Comparison of ENCODE assay signal across 1 cellular context in the genomic region with DNA sequence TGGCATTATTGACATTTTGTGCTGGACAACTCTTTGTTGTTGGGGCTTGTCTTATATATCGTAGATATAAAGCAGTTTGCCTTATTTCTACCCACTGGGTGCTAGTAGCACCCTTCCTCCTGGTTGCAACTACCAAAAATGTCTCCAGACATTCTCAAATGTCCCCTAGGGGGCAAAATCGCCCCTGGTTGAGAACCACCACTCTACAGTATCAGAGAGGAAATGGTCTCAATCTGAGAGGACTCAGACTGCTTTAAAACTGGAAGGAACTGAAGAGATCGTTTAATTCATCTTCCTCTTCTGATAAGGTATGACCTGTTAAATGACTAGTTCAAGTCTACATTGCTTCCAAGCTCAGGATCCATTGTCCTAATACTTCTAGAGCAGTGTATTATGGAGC.
TF ChIP-seq lines count a peak whose summit lies in the region.

No MANE protein-coding gene starts in this region.

TF ChIP-seq in H1, 55 proteins besides CTCF, POLR2A, EP300 and RAD21 (continued from another document):
- TF ChIP-seq HDAC2 (IDR thresholded peaks at IDR 0.05; ENCODE audit: borderline replicate concordance in 1 of 2, low read depth in 2 of 2, low read length in 2 of 2) = no peak
- no peak for TF ChIP-seq TEAD4 (IDR thresholded peaks at IDR 0.05; ENCODE audit: low read depth, low read length)
- TF ChIP-seq CBX8 (IDR thresholded peaks at IDR 0.05; ENCODE audit: borderline replicate concordance, low read depth, low read length) = no peak
- TF ChIP-seq CHD2 (IDR thresholded peaks at IDR 0.05; ENCODE audit: low read length) = no peak
- TF ChIP-seq CBX5 (IDR thresholded peaks at IDR 0.05; ENCODE audit: low read depth, low read length) = no peak
